In the genomic region with DNA sequence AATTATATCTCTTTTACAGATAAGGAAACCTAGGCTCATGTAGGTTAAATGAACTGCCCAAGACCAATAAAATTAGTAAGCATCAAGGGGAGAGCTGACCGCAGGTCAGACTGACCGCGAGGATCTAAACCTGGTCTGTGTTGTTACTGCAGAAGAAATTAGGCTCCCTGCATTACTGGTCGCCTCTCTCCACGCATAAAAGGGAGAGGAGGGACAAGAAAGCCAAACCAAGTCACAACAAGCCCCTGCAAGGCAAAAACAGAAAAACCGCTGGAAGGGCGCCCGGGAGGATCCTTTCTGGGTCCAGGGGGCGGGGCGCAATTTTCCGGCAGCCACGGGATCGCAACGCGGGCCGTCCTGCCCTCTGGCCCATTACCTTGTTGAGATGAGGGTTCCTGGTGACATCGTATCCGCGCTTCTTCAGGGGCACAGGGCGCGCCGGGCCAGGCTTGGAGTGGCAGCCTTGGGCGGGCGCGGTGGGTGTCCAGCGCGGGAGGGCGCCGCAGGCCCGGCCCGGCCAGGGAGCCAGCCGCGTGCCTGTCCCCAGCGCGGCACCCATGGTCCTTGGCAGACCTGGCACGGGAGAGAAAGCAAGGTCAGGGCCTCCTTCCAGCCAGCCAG, we compare ENCODE assay signal across 8 cellular contexts. TPM values are rescaled to one million over a fixed set of nuclear protein-coding genes. Genes with fewer than 3 reads are reported as not detected.
A peak's percentile ranks its signal among the peaks of the same experiment; 100 is the strongest.
DNase-seq lines count a peak whose midpoint lies in the region; ATAC-seq, FAIRE-seq and TF ChIP-seq lines count a peak whose summit lies in the region.

No MANE protein-coding gene starts in this region.

- peak overlapping the region; percentile 87 to 93 for H3K4me3 ChIP-seq in tibial artery

- no peak for TF ChIP-seq POLR2A in erythroblast (IDR thresholded peaks at IDR 0.05; ENCODE audit: low read length)
- no peak for TF ChIP-seq POLR2A in GM12892 (IDR thresholded peaks at IDR 0.05; ENCODE audit: low read depth, low read length)

- no peaks in the 10 kb centered on the region for H3K27me3 ChIP-seq in tibial artery

- FAIRE-seq in GM12892 (lab: Jason Lieb, UNC) = no peak

- TF ChIP-seq CTCF in tibial artery (IDR thresholded peaks at IDR 0.05) = no peak

- H3K36me3 ChIP-seq in tibial artery = no peaks in the 10 kb centered on the region

- ATAC-seq in HG02973 (IDR thresholded peaks at IDR 0.05; ENCODE audit: unreplicated experiment) = peak; percentile 25

- H3K4me1 ChIP-seq in tibial artery = peaks cover 0 to 72% (median 43%) of the 10 kb centered on the region in 4 donors

- intact Hi-C loops in tibial artery (cut with DNase I; ENCODE audit: low total_unique reads) = loop anchor here (10.0 kb wide), 1 partner anchor 73 kb away; no protein-coding TSS in a partner anchor

- peak; percentile 72 for DNase-seq in DMS79 treated with DMSO at 0.1 percent for 48 hours (lab: John Stamatoyannopoulos, UW)
- DNase-seq in UCSD-AML1 (lab: John Stamatoyannopoulos, UW; ENCODE audit: unreplicated experiment) = peak; percentile 42
- DNase-seq in erythroblast (lab: John Stamatoyannopoulos, UW) = peak; percentile 60 to 63
- DNase-seq in mucosa of gallbladder (ENCODE audit: low spot score) = peak; percentile 74
- DNase-seq in tibial artery = peak; percentile 75 to 89
- no peak for DNase-seq in GM12892 (ENCODE audit: insufficient read length)
- no peak for DNase-seq in germinal center (ENCODE audit: low spot score)

- no peaks in the 10 kb centered on the region for H3K9me3 ChIP-seq in tibial artery

- H3K27ac ChIP-seq in tibial artery = peak overlapping the region; percentile 98 to 100

RNA-seq across cellular contexts. Expression of a gene that starts 0.9 kb away (rescaled TPM):
- 37.6 TPM for total RNA-seq in mucosa of gallbladder
- 0.45 TPM for polyA plus RNA-seq in GM12892 (2012; ENCODE audit: missing spikeins)

Comparison
In these comparisons a context has a peak if more than half of its experiments do, and no peak if none do; other contexts are left out.
1. DNase-seq: peak in DMS79 treated with DMSO at 0.1 percent for 48 hours (single experiment), UCSD-AML1 (single experiment), erythroblast (2 of 2), mucosa of gallbladder (single experiment) and tibial artery (2 of 2); none in GM12892 (single experiment) and germinal center (single experiment).